1 cellular context compared by ENCODE assay signal in the genomic region with DNA sequence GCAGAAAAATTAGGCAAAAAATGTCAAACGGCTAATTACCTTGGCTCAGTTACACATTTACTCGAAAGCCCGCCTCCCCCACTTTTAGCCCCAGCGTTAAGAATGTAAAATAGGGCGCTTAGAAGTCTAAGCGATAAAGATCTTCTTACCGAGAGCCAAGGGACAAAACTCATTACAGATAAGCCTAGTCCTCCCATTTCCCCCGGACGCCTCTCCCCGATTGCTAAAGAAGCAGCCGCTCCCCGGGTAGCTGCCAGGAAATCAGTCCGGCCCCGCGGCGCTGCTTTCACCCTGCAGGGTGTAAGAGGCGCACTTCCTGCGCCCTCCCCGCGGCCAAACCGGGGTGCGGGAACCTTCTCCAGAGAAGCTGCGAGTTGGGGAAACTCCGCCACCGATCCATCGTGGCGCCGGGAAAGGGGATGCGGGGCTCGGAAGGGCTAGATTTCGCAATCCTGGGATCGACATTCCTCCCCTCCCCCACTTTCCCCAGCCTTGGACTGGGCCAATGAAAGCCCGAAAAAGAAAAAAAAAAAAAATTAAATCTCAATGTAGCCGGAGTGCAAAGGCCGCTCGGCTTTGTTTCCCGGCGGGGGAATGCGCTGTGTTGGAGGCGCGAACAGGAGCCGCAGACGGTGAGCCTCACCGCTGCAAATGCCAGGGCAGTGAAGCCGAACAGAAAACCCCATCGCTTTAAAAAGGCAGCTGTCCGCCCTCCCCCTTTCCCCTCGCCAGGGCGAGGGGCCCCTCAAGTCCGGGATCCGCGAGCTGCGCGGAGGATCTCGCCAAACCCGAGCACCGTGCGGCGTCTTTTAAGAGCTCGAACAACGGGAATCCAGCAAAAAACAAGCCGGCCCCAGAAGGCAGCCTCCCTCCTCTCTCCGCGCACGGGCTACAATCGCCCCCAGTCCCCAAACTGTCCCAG.
TF ChIP-seq lines count a peak whose summit lies in the region.

No MANE protein-coding gene starts in this region.

TF ChIP-seq in HepG2, 621 proteins besides CTCF, POLR2A, EP300 and RAD21 (continued from another document and continues in another):
- TF ChIP-seq, protein P1, sequence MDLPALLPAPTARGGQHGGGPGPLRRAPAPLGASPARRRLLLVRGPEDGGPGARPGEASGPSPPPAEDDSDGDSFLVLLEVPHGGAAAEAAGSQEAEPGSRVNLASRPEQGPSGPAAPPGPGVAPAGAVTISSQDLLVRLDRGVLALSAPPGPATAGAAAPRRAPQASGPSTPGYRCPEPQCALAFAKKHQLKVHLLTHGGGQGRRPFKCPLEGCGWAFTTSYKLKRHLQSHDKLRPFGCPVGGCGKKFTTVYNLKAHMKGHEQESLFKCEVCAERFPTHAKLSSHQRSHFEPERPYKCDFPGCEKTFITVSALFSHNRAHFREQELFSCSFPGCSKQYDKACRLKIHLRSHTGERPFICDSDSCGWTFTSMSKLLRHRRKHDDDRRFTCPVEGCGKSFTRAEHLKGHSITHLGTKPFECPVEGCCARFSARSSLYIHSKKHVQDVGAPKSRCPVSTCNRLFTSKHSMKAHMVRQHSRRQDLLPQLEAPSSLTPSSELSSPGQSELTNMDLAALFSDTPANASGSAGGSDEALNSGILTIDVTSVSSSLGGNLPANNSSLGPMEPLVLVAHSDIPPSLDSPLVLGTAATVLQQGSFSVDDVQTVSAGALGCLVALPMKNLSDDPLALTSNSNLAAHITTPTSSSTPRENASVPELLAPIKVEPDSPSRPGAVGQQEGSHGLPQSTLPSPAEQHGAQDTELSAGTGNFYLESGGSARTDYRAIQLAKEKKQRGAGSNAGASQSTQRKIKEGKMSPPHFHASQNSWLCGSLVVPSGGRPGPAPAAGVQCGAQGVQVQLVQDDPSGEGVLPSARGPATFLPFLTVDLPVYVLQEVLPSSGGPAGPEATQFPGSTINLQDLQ (CRISPR knock-in tag; IDR thresholded peaks at IDR 0.05), result peak; percentile 58; the same call in 1 of the 2 replicates
- TF ChIP-seq ZNF337 (CRISPR knock-in tag; IDR thresholded peaks at IDR 0.05; ENCODE audit: borderline replicate concordance, low read depth), result no peak
- peak; percentile 35; the same call in 1 of the 2 replicates for TF ChIP-seq TBX3 (IDR thresholded peaks at IDR 0.05; ENCODE audit: borderline replicate concordance)
- no peak; the same call in 1 of the 2 replicates for TF ChIP-seq ZNF20 (CRISPR knock-in tag; IDR thresholded peaks at IDR 0.05)
- TF ChIP-seq MIXL1 (CRISPR knock-in tag; IDR thresholded peaks at IDR 0.05), result peak; percentile 46; the same call in 1 of the 2 replicates
- TF ChIP-seq, protein P2, sequence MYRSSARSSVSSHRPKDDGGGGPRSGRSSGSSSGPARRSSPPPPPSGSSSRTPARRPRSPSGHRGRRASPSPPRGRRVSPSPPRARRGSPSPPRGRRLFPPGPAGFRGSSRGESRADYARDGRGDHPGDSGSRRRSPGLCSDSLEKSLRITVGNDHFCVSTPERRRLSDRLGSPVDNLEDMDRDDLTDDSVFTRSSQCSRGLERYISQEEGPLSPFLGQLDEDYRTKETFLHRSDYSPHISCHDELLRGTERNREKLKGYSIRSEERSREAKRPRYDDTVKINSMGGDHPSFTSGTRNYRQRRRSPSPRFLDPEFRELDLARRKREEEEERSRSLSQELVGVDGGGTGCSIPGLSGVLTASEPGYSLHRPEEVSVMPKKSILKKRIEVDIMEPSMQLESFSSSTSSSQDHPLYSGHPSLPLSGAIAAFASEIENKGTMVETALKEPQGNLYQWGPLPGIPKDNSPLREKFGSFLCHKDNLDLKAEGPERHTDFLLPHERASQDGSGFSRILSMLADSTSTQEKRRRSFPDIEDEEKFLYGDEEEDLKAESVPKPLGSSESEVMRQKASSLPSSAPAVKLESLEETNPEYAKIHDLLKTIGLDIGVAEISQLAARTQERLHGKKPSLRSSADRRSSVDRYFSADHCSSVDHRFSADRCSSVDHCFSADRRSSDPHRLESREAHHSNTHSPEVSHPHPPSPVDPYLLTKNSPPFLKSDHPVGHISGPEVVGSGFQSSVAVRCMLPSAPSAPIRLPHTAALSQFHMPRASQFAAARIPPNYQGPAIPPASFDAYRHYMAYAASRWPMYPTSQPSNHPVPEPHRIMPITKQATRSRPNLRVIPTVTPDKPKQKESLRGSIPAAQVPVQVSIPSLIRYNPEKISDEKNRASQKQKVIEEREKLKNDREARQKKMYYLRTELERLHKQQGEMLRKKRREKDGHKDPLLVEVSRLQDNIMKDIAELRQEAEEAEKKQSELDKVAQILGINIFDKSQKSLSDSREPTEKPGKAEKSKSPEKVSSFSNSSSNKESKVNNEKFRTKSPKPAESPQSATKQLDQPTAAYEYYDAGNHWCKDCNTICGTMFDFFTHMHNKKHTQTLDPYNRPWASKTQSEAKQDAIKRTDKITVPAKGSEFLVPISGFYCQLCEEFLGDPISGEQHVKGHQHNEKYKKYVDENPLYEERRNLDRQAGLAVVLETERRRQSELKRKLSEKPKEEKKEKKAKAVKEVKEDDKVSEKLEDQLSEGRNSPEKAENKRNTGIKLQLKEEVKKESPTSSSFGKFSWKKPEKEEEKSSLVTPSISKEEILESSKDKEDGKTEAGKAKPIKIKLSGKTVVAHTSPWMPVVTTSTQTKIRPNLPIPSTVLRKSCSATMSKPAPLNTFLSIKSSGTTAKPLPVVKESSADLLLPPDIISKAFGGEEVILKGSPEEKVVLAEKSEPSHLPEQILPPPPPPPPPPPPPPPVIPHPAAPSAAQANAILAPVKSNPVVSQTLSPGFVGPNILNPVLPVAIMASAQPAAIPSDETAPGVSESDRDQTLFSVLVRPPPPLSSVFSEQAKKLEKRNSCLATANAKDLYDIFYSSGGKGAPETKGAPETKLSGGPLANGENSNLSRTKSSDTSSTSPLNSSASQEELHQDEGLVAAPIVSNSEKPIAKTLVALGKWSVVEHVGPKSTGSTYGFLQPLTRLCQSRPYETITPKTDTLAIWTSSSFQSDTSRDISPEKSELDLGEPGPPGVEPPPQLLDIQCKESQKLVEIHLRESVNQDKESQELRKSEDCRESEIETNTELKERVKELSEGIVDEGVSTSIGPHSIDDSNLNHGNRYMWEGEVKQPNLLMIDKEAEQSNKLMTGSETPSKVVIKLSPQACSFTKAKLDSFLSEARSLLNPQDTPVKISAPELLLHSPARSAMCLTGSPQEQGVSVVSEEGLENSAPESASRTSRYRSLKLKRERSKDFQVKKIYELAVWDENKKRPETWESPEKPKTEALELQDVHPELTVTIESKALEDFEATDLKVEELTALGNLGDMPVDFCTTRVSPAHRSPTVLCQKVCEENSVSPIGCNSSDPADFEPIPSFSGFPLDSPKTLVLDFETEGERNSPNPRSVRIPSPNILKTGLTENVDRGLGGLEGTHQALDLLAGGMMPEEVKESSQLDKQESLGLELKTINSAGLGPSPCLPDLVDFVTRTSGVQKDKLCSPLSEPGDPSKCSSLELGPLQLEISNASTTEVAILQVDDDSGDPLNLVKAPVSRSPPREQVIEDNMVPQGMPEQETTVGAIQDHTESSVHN (CRISPR knock-in tag; IDR thresholded peaks at IDR 0.05), result no peak
- TF ChIP-seq ZMAT3 (CRISPR knock-in tag; conservative IDR thresholded peaks at IDR 0.05), result peak; percentile 81; the same call in 1 of the 2 replicates
- no peak for TF ChIP-seq ARNT (IDR thresholded peaks at IDR 0.05)
- TF ChIP-seq, protein P3, sequence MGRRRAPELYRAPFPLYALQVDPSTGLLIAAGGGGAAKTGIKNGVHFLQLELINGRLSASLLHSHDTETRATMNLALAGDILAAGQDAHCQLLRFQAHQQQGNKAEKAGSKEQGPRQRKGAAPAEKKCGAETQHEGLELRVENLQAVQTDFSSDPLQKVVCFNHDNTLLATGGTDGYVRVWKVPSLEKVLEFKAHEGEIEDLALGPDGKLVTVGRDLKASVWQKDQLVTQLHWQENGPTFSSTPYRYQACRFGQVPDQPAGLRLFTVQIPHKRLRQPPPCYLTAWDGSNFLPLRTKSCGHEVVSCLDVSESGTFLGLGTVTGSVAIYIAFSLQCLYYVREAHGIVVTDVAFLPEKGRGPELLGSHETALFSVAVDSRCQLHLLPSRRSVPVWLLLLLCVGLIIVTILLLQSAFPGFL (CRISPR knock-in tag; IDR thresholded peaks at IDR 0.05), result no peak
- no peak for TF ChIP-seq ZNF160 (CRISPR knock-in tag; IDR thresholded peaks at IDR 0.05)
- TF ChIP-seq ZNF577 (CRISPR knock-in tag; IDR thresholded peaks at IDR 0.05; ENCODE audit: borderline replicate concordance, low read depth), result no peak
- TF ChIP-seq JUN (CRISPR knock-in tag; IDR thresholded peaks at IDR 0.05), result no peak
- no peak for TF ChIP-seq DPF2 (CRISPR knock-in tag; IDR thresholded peaks at IDR 0.05; ENCODE audit: borderline replicate concordance, low read depth)
- peak; percentile 48; the same call in 1 of the 2 replicates for TF ChIP-seq ZNF12 (CRISPR knock-in tag; IDR thresholded peaks at IDR 0.05)
- peak; percentile 92 for TF ChIP-seq SRSF1 (optimal IDR thresholded peaks at IDR 0.05; ENCODE audit: low read depth, low read length)
- no peak for TF ChIP-seq ZSCAN30 (CRISPR knock-in tag; IDR thresholded peaks at IDR 0.05)
- peak; percentile 74; the same call in 1 of the 2 replicates for TF ChIP-seq FOXJ3 (CRISPR knock-in tag; IDR thresholded peaks at IDR 0.05; ENCODE audit: borderline replicate concordance)
- peak; percentile 39; the same call in 1 of the 2 replicates for TF ChIP-seq SOX5 (CRISPR knock-in tag; IDR thresholded peaks at IDR 0.05; ENCODE audit: borderline replicate concordance)
- TF ChIP-seq, protein P4, sequence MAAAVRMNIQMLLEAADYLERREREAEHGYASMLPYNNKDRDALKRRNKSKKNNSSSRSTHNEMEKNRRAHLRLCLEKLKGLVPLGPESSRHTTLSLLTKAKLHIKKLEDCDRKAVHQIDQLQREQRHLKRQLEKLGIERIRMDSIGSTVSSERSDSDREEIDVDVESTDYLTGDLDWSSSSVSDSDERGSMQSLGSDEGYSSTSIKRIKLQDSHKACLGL (CRISPR knock-in tag; IDR thresholded peaks at IDR 0.05), result no peak
- TF ChIP-seq HOXA3 (CRISPR knock-in tag; IDR thresholded peaks at IDR 0.05), result peak; percentile 56; the same call in 1 of the 2 replicates
- TF ChIP-seq, protein P5, sequence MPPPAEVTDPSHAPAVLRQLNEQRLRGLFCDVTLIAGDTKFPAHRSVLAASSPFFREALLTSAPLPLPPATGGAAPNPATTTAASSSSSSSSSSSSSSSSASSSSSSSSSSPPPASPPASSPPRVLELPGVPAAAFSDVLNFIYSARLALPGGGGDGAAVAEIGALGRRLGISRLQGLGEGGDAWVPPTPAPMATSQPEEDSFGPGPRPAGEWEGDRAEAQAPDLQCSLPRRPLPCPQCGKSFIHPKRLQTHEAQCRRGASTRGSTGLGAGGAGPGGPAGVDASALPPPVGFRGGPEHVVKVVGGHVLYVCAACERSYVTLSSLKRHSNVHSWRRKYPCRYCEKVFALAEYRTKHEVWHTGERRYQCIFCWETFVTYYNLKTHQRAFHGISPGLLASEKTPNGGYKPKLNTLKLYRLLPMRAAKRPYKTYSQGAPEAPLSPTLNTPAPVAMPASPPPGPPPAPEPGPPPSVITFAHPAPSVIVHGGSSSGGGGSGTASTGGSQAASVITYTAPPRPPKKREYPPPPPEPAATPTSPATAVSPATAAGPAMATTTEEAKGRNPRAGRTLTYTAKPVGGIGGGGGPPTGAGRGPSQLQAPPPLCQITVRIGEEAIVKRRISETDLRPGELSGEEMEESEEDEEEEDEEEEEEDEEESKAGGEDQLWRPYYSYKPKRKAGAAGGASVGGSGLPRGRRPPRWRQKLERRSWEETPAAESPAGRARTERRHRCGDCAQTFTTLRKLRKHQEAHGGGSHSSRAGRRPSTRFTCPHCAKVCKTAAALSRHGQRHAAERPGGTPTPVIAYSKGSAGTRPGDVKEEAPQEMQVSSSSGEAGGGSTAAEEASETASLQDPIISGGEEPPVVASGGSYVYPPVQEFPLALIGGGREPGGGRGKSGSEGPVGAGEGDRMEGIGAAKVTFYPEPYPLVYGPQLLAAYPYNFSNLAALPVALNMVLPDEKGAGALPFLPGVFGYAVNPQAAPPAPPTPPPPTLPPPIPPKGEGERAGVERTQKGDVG (CRISPR knock-in tag; IDR thresholded peaks at IDR 0.05; ENCODE audit: borderline replicate concordance), result no peak
- no peak for TF ChIP-seq ATAD3A (CRISPR knock-in tag; IDR thresholded peaks at IDR 0.05)
- no peak for TF ChIP-seq DNMT3B (CRISPR knock-in tag; conservative IDR thresholded peaks at IDR 0.05)
- TF ChIP-seq TGIF2 (CRISPR knock-in tag; IDR thresholded peaks at IDR 0.05), result no peak
- TF ChIP-seq ZNF768 (CRISPR knock-in tag; IDR thresholded peaks at IDR 0.05), result peak; percentile 37; the same call in 1 of the 2 replicates
